In the genomic region with DNA sequence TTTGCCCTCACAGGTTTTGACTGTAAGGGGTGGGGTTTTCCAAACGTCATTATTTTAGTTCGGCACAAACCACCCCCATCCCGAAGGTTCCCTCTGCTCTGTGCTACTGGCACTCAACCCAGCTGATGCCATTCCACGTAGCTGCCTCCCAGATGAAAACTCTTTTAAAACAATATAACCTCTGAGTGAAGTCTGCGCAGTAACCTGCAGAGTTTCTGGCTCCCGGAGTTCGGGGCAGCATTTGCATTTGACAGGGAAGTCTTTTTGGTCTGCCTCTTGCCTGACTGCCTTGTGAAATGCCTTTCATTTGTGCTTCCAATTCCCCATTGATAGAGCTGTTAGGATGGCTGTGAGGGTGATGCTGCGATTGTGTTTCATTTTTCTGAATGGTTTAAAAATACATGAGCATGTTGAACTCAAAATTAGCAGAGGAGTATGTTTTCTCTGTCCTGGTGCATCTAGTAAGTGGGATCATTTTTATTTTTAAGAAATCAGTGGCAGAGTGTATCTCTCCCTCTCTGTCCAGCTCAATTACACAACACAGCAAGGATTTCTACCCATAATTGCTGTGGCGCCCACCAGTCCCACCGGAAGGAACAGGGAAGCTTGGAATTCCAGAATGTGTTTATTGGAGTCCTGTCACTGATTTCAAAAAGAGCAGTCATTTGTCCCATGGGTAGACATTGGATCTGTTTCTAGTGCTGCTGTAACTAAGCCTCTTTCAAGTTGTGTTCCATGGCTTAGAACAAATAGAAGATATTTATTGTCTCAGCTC, we compare ENCODE assay signal across 24 cellular contexts. TPM values are rescaled to one million over a fixed set of nuclear protein-coding genes. Genes with fewer than 3 reads are reported as not detected.
DNase-seq lines count a peak whose midpoint lies in the region; ATAC-seq, FAIRE-seq and TF ChIP-seq lines count a peak whose summit lies in the region.
"Had no signal": no experiment of that assay in that cellular context is flagged by ENCODE, and none has a peak within 500 bp of the region (broad histone marks: within the 10 kb centered on the region; RNA-seq: fewer than 3 reads in every experiment).

No MANE protein-coding gene starts in this region.

- no peak overlapping the region; the same call in 1 of the 2 replicates for H2BK15ac ChIP-seq in H1 (ENCODE audit: low read length)

- H2BK12ac ChIP-seq in H1 (ENCODE audit: low read depth, low read length), result peak overlapping the region; percentile 23; the same call in 1 of the 2 replicates

- peaks cover 3% of the 10 kb centered on the region for H3K79me1 ChIP-seq in H1 (ENCODE audit: low read depth, low read length)

- ATAC-seq in gastrocnemius medialis (peak; percentile 38 to 48), GM21390 (IDR thresholded peaks at IDR 0.05; ENCODE audit: unreplicated experiment) (no peak)

- H3K27me3 Mint-ChIP-seq in activated T-helper 1 cell treated with anti-CD3 and anti-CD28 coated beads, Interleukin-12 subunit alpha, Interleukin-12 subunit beta, Interleukin-2, Interleukin-4 antibody, amounts not matched to agents 30 ng/mL and 10 ng/mL and 1 ng/mL, durations not matched to agents 14 hours and 24 hours and 36 hours (ENCODE audit: insufficient read depth), result peaks cover 2% of the 10 kb centered on the region

- H3K27ac ChIP-seq in H1 (ENCODE audit: low read depth, low read length), result 0 out of 2 replicates have a peak overlapping the region, but pooled peaks have one; percentile 4
- peak overlapping the region; percentile 88 to 94 (median 92) for H3K27ac ChIP-seq in gastrocnemius medialis
- H3K27ac ChIP-seq: BLaER1 treated with 17β-estradiol and CSF1 and Interleukin-3, amounts not matched to agents 10 nM and 100 nM; HL-60; ovary; right atrium auricular region; upper lobe of right lung had no signal

- intact Hi-C loops in gastrocnemius medialis (cut with DNase I; ENCODE audit: low total_unique reads), result no loop called here
- intact Hi-C loops in activated T-helper 1 cell treated with anti-CD3 and anti-CD28 coated beads, Interleukin-12 subunit alpha, Interleukin-12 subunit beta, Interleukin-2, Interleukin-4 antibody, amounts not matched to agents 30 ng/mL and 10 ng/mL and 1 ng/mL, durations not matched to agents 14 hours and 24 hours and 36 hours (cut with micrococcal nuclease), result no loop called here

- WGBS in H1 (ENCODE audit: extremely low coverage in 1 of 2, insufficient coverage in 1 of 2, insufficient read length in 1 of 2, insufficient replicate concordance in 2 of 2, low coverage in 1 of 2, low lambda C conversion rate in 2 of 2, missing lambda C conversion rate in 1 of 2), 2 experiments, result 12% methylated on average over 10 of the region's 10 CpGs; no CpG with 5 or more reads in 1 of the 2 experiments

- H3K4ac ChIP-seq in H1 (replicated peaks; ENCODE audit: insufficient read length, low read depth, low read length), result peak overlapping the region; percentile 8

- H3K36me3 Mint-ChIP-seq in activated T-helper 1 cell treated with anti-CD3 and anti-CD28 coated beads, Interleukin-12 subunit alpha, Interleukin-12 subunit beta, Interleukin-2, Interleukin-4 antibody, amounts not matched to agents 30 ng/mL and 10 ng/mL and 1 ng/mL, durations not matched to agents 14 hours and 24 hours and 36 hours (ENCODE audit: low read depth), result no peaks in the 10 kb centered on the region

- in situ Hi-C loops in gastrocnemius medialis (cut with MboI; ENCODE audit: low sequenced_read_pairs in 4 of 4), result no loop called here

- peaks cover 23 to 54% (median 40%) of the 10 kb centered on the region in 4 experiments for H3K4me1 ChIP-seq in H1 (replicated peaks in 1 of 4; ENCODE audit: control insufficient read depth in 3 of 4, insufficient read depth in 4 of 4, low read length in 3 of 4)
- peaks cover 93 to 94% of the 10 kb centered on the region in 2 donors for H3K4me1 ChIP-seq in gastrocnemius medialis
- H3K4me1 ChIP-seq: BLaER1 treated with 17β-estradiol and CSF1 and Interleukin-3, amounts not matched to agents 10 nM and 100 nM; right atrium auricular region; upper lobe of right lung had no signal

- TF ChIP-seq POLR2A in H1 (IDR thresholded peaks at IDR 0.05; ENCODE audit: control extremely low read depth in 1 of 2, low read depth in 2 of 2, low read length in 2 of 2), result peak in 1 of 2 experiments; percentile 41; a peak in 1 of 3 replicates
- TF ChIP-seq POLR2A in gastrocnemius medialis (IDR thresholded peaks at IDR 0.05), result no peak

- no peak overlapping the region for H4K91ac ChIP-seq in H1 (replicated peaks; ENCODE audit: insufficient read length, low read length)

- no peak for TF ChIP-seq EP300 in H1 (IDR thresholded peaks at IDR 0.05; ENCODE audit: borderline replicate concordance in 1 of 2, low read depth in 2 of 2, low read length in 2 of 2)

- peak; percentile 99 for FAIRE-seq in H1 (lab: Jason Lieb, UNC)
- FAIRE-seq: bronchial epithelial cell, endothelial cell of umbilical vein, GM19239, keratinocyte had no signal

- no peak overlapping the region for H2AFZ ChIP-seq in H1 (ENCODE audit: low read length)

- no peaks in the 10 kb centered on the region for H3K4me1 Mint-ChIP-seq in activated T-helper 1 cell treated with anti-CD3 and anti-CD28 coated beads, Interleukin-12 subunit alpha, Interleukin-12 subunit beta, Interleukin-2, Interleukin-4 antibody, amounts not matched to agents 30 ng/mL and 10 ng/mL and 1 ng/mL, durations not matched to agents 14 hours and 24 hours and 36 hours (ENCODE audit: low read depth)
- H3K4me1 Mint-ChIP-seq: activated CD4-positive, alpha-beta memory T cell treated with anti-CD3 and anti-CD28 coated beads, Interleukin-2, amount 10 ng/mL, durations not matched to agents 7 days and 5 days had no signal

- TF ChIP-seq CTCF in H1 (IDR thresholded peaks at IDR 0.05; ENCODE audit: control extremely low read depth in 1 of 3, insufficient read depth in 1 of 3, low read depth in 1 of 3, low read length in 3 of 3) (no peak), gastrocnemius medialis (IDR thresholded peaks at IDR 0.05 in 4 of 5, conservative IDR thresholded peaks at IDR 0.05 in 1 of 5) (no peak)

- TF ChIP-seq RAD21 in H1 (IDR thresholded peaks at IDR 0.05 in 1 of 2, conservative IDR thresholded peaks at IDR 0.05 in 1 of 2; ENCODE audit: low read depth in 2 of 2, low read length in 2 of 2), result no peak

- H3K23ac ChIP-seq in H1 (ENCODE audit: insufficient read length), result no peak overlapping the region

- H3K9me3 Mint-ChIP-seq in activated T-helper 1 cell treated with anti-CD3 and anti-CD28 coated beads, Interleukin-12 subunit alpha, Interleukin-12 subunit beta, Interleukin-2, Interleukin-4 antibody, amounts not matched to agents 30 ng/mL and 10 ng/mL and 1 ng/mL, durations not matched to agents 14 hours and 24 hours and 36 hours, result no peaks in the 10 kb centered on the region
- H3K9me3 Mint-ChIP-seq: activated CD4-positive, alpha-beta memory T cell treated with anti-CD3 and anti-CD28 coated beads, Interleukin-2, amount 10 ng/mL, durations not matched to agents 7 days and 5 days had no signal

- H3K18ac ChIP-seq in H1 (ENCODE audit: extremely low read depth, low read length), result peak overlapping the region; percentile 88

- H2BK120ac ChIP-seq in H1 (replicated peaks; ENCODE audit: low read depth, low read length), result peak overlapping the region; percentile 73

- H3K4me3 ChIP-seq in H7 (ENCODE audit: insufficient read depth, low read depth, low read length) (no peak overlapping the region), H1 (ENCODE audit: extremely low read depth in 1 of 4, insufficient read depth in 2 of 4, low read depth in 3 of 4, low read length in 4 of 4) (peak overlapping the region in 3 of 4 experiments; percentile 22 to 43 (median 37); a peak in 4 of 8 replicates), gastrocnemius medialis (peak overlapping the region in 1 of 4 donors; percentile 12)
- H3K4me3 ChIP-seq: BLaER1 treated with 17β-estradiol and CSF1 and Interleukin-3, amounts not matched to agents 10 nM and 100 nM; lung; ovary; right atrium auricular region; upper lobe of right lung had no signal

- no peak overlapping the region for H3K4me3 Mint-ChIP-seq in activated T-helper 1 cell treated with anti-CD3 and anti-CD28 coated beads, Interleukin-12 subunit alpha, Interleukin-12 subunit beta, Interleukin-2, Interleukin-4 antibody, amounts not matched to agents 30 ng/mL and 10 ng/mL and 1 ng/mL, durations not matched to agents 14 hours and 24 hours and 36 hours
- H3K4me3 Mint-ChIP-seq: activated CD4-positive, alpha-beta memory T cell treated with anti-CD3 and anti-CD28 coated beads, Interleukin-2, amount 10 ng/mL, durations not matched to agents 7 days and 5 days had no signal

- H4K5ac ChIP-seq in H1 (ENCODE audit: insufficient read length, low read depth, low read length), result peak overlapping the region; percentile 70

- peak; percentile 47 for DNase-seq in H7
- no peak for DNase-seq in H1 (ENCODE audit: low read depth in 1 of 2, low spot score in 2 of 2)
- DNase-seq in medulla oblongata (ENCODE audit: extremely low spot score), result peak; percentile 34
- DNase-seq in gastrocnemius medialis, result no peak
- DNase-seq in NCI-H2029 treated with DMSO at 0.1 percent for 48 hours (lab: John Stamatoyannopoulos, UW), result no peak
- no peak for DNase-seq in activated T-helper 1 cell treated with anti-CD3 and anti-CD28 coated beads, Interleukin-12 subunit alpha, Interleukin-12 subunit beta, Interleukin-2, Interleukin-4 antibody, amounts not matched to agents 30 ng/mL and 10 ng/mL and 1 ng/mL, durations not matched to agents 14 hours and 24 hours and 36 hours (ENCODE audit: low spot score)
- no peak for DNase-seq in NCI-H82 treated with DMSO at 0.1 percent for 48 hours (lab: John Stamatoyannopoulos, UW; ENCODE audit: unreplicated experiment)
- DNase-seq: ACHN; activated CD4-positive, alpha-beta memory T cell treated with anti-CD3 and anti-CD28 coated beads, Interleukin-2, amount 10 ng/mL, durations not matched to agents 7 days and 5 days; activated effector memory CD4-positive, alpha-beta T cell treated with anti-CD3 and anti-CD28 coated beads, Interleukin-2, amount 50 U/mL, for 16 hours; dermis blood vessel endothelial cell; NCI-H524; ovary; upper lobe of right lung had no signal

- POLR2A ChIA-PET in H1 (lab: Charles Lee; ENCODE audit: partially characterized antibody), result interaction anchor here (0.8 to 2.8 kb wide), 8 partner anchors 8 to 24 kb away, joined by 3 to 13 read pairs (median 6); a partner anchor contains a TSS

- H3K27me3 ChIP-seq in H7 (ENCODE audit: control insufficient read depth, insufficient read depth, low read length) (no peaks in the 10 kb centered on the region), H1 (replicated peaks in 1 of 4; ENCODE audit: control insufficient read depth in 3 of 4, extremely low read depth in 1 of 4, insufficient read depth in 3 of 4, low read length in 3 of 4) (no peaks in the 10 kb centered on the region), gastrocnemius medialis (no peaks in the 10 kb centered on the region)
- H3K27me3 ChIP-seq: BLaER1 treated with 17β-estradiol and CSF1 and Interleukin-3, amounts not matched to agents 10 nM and 100 nM; ovary; right atrium auricular region; upper lobe of right lung had no signal

- H2BK5ac ChIP-seq in H1 (ENCODE audit: low read depth, low read length), result peak overlapping the region; percentile 93

- peak overlapping the region; percentile 54 to 72 for H3K4me2 ChIP-seq in H1 (ENCODE audit: insufficient read depth in 1 of 2, low read depth in 2 of 2, low read length in 2 of 2)
- H3K4me2 ChIP-seq: BLaER1 treated with 17β-estradiol and CSF1 and Interleukin-3, amounts not matched to agents 10 nM and 100 nM had no signal

- peak overlapping the region in 1 of 4 experiments; percentile 42; a peak in 2 of 7 replicates for H3K9ac ChIP-seq in H1 (replicated peaks in 1 of 4; ENCODE audit: extremely low read depth in 1 of 4, low read depth in 3 of 4, low read length in 3 of 4)
- H3K9ac ChIP-seq: BLaER1 treated with 17β-estradiol and CSF1 and Interleukin-3, amounts not matched to agents 10 nM and 100 nM had no signal

- H3K14ac ChIP-seq in H1 (ENCODE audit: insufficient read length), result no peak overlapping the region

- CTCF ChIA-PET in H1 (lab: Charles Lee; ENCODE audit: partially characterized antibody), result interaction anchor here (0.9 to 3.1 kb wide), 9 partner anchors 8 to 96 kb away, joined by 3 to 13 read pairs (median 3); no protein-coding TSS in a partner anchor

- no peak overlapping the region for H2AK5ac ChIP-seq in H1 (ENCODE audit: low read depth, low read length)

- H3K23me2 ChIP-seq in H1 (ENCODE audit: low read depth, low read length), result no peaks in the 10 kb centered on the region

- no peaks in the 10 kb centered on the region for H4K20me1 ChIP-seq in H1 (replicated peaks in 1 of 2; ENCODE audit: control insufficient read depth in 1 of 2, insufficient read depth in 2 of 2, low read length in 2 of 2)
- H4K20me1 ChIP-seq: BLaER1 treated with 17β-estradiol and CSF1 and Interleukin-3, amounts not matched to agents 10 nM and 100 nM had no signal

- H3K9me3 ChIP-seq in H1 (ENCODE audit: insufficient read depth in 2 of 2, low read depth in 1 of 2, low read length in 1 of 2) (no peaks in the 10 kb centered on the region), gastrocnemius medialis (no peaks in the 10 kb centered on the region)
- H3K9me3 ChIP-seq: ovary, right atrium auricular region, upper lobe of right lung had no signal

- H2BK20ac ChIP-seq in H1 (ENCODE audit: low read length), result peak overlapping the region; percentile 17; the same call in 1 of the 2 replicates

- H3K79me2 ChIP-seq in H1 (ENCODE audit: control insufficient read depth in 1 of 2, insufficient read depth in 2 of 2, low read length in 2 of 2), result peaks cover 4 to 63% of the 10 kb centered on the region in 2 experiments; a peak in 3 of 4 replicates

- no peak overlapping the region for H4K8ac ChIP-seq in H1 (ENCODE audit: extremely low read depth, insufficient read depth, low read length)

- no peak overlapping the region for H3K27ac Mint-ChIP-seq in activated T-helper 1 cell treated with anti-CD3 and anti-CD28 coated beads, Interleukin-12 subunit alpha, Interleukin-12 subunit beta, Interleukin-2, Interleukin-4 antibody, amounts not matched to agents 30 ng/mL and 10 ng/mL and 1 ng/mL, durations not matched to agents 14 hours and 24 hours and 36 hours
- H3K27ac Mint-ChIP-seq: activated CD4-positive, alpha-beta memory T cell treated with anti-CD3 and anti-CD28 coated beads, Interleukin-2, amount 10 ng/mL, durations not matched to agents 7 days and 5 days had no signal

- H3K36me3 ChIP-seq in H7 (replicated peaks; ENCODE audit: control insufficient read depth, insufficient read depth, low read length) (peaks cover 10% of the 10 kb centered on the region), H1 (ENCODE audit: control insufficient read depth in 2 of 4, insufficient read depth in 4 of 4, low read length in 3 of 4) (peaks cover 0 to 11% (median 5%) of the 10 kb centered on the region in 4 experiments; a peak in 4 of 8 replicates), gastrocnemius medialis (no peaks in the 10 kb centered on the region)
- H3K36me3 ChIP-seq: BLaER1 treated with 17β-estradiol and CSF1 and Interleukin-3, amounts not matched to agents 10 nM and 100 nM; ovary; right atrium auricular region; upper lobe of right lung had no signal

- no peak overlapping the region for H3K56ac ChIP-seq in H1 (replicated peaks; ENCODE audit: insufficient read length, low read depth, low read length)

RNA-seq across cellular contexts. Expression of a gene that starts 24.8 kb away (rescaled TPM):
- total RNA-seq in H7 (2014; rRNA removed; shearing (Covaris generic)), result 17.3 and 30.0 TPM in 2 replicates
- 122 and 131 TPM in 2 replicates for total RNA-seq in H1 (2021; fragmentation: NEBNext Ultra II Directional; extraction: Animal tissue kit (Norgen Biotek cat#: 25700))
- polyA plus RNA-seq in H1 (2011; rRNA removed), result 28.6 and 35.8 TPM in 2 replicates
- polyA plus RNA-seq in H1 (2011; cell fraction: cytosol; rRNA removed), result 35.3 TPM
- polyA plus RNA-seq in H1 (2011; cell fraction: nucleus; rRNA removed), result 111 TPM
- polyA plus RNA-seq in H1 (2012, experiment 1 of 2), result 32.6 to 58.0 TPM (median 43.3 TPM) in 4 replicates
- 12.4 TPM for polyA plus RNA-seq in H1 (2012, experiment 2 of 2)
- 20.7 TPM for polyA plus RNA-seq in H1 (2013, experiment 1 of 2)
- 21.5 TPM for polyA plus RNA-seq in H1 (2013, experiment 2 of 2)
- polyA minus RNA-seq in H1 (2011; rRNA and poly(A)+ RNA removed), result 515 and 527 TPM in 2 replicates
- 70.8 TPM for polyA minus RNA-seq in H1 (2011; cell fraction: cytosol; rRNA and poly(A)+ RNA removed)
- polyA minus RNA-seq in H1 (2011; cell fraction: nucleus; rRNA and poly(A)+ RNA removed), result 671 TPM
- 10 to 100 TPM; 24.3 to 50.1 (median 36.5) TPM for total RNA-seq in gastrocnemius medialis
- not detected in 2 replicates for total RNA-seq in activated T-helper 1 cell treated with anti-CD3 and anti-CD28 coated beads, Interleukin-12 subunit alpha, Interleukin-12 subunit beta, Interleukin-2, Interleukin-4 antibody, amounts not matched to agents 30 ng/mL and 10 ng/mL and 1 ng/mL, durations not matched to agents 14 hours and 24 hours and 36 hours
- total RNA-seq: activated CD4-positive, alpha-beta memory T cell treated with anti-CD3 and anti-CD28 coated beads, Interleukin-2, amount 10 ng/mL, durations not matched to agents 7 days and 5 days; dermis blood vessel endothelial cell; endothelial cell of umbilical vein; M059J had no signal

Comparison
In these comparisons a context has a peak if more than half of its experiments do, and no peak if none do; other contexts are left out.
1. DNase-seq: peak in H7 (single experiment) and medulla oblongata (single experiment); none in H1 (0 of 2), gastrocnemius medialis (0 of 2), NCI-H2029 treated with DMSO at 0.1 percent for 48 hours (single experiment), activated T-helper 1 cell treated with anti-CD3 and anti-CD28 coated beads, Interleukin-12 subunit alpha, Interleukin-12 subunit beta, Interleukin-2, Interleukin-4 antibody, amounts not matched to agents 30 ng/mL and 10 ng/mL and 1 ng/mL, durations not matched to agents 14 hours and 24 hours and 36 hours (single experiment) and NCI-H82 treated with DMSO at 0.1 percent for 48 hours (single experiment).
2. RNA of a gene that starts 24.8 kb away (total RNA-seq): 122 to 131 TPM in H1, 24.3 to 50.1 TPM in gastrocnemius medialis and 17.3 to 30.0 TPM in H7; not detected in activated T-helper 1 cell treated with anti-CD3 and anti-CD28 coated beads, Interleukin-12 subunit alpha, Interleukin-12 subunit beta, Interleukin-2, Interleukin-4 antibody, amounts not matched to agents 30 ng/mL and 10 ng/mL and 1 ng/mL, durations not matched to agents 14 hours and 24 hours and 36 hours; every median in the first group is over 10 times any median in the second.